Comparison of ENCODE assay signal across 26 cellular contexts in genomic region chr16:74736531-74737157, GRCh38. TPM values are rescaled to one million over a fixed set of nuclear protein-coding genes. Genes with fewer than 3 reads are reported as not detected.
DNase-seq lines count a peak whose midpoint lies in the region; ATAC-seq, FAIRE-seq and TF ChIP-seq lines count a peak whose summit lies in the region.
"Had no signal": no experiment of that assay in that cellular context is flagged by ENCODE, and none has a peak within 500 bp of the region (broad histone marks: within the 10 kb centered on the region; RNA-seq: fewer than 3 reads in every experiment).

No MANE protein-coding gene starts in this region.

- H3K23ac ChIP-seq in mesendoderm (ENCODE audit: low read length) = no peak overlapping the region

- no peak overlapping the region for H3K56ac ChIP-seq in mesendoderm (ENCODE audit: low read length)

- POLR2A ChIA-PET in A673 (lab: Charles Lee; ENCODE audit: low non-redundant PET) = no interaction called here

- H3K9me3 ChIP-seq in BE2C = no peaks in the 10 kb centered on the region
- no peaks in the 10 kb centered on the region for H3K9me3 ChIP-seq in A673 (ENCODE audit: low read depth, low read length, poor library complexity, severe bottlenecking)
- H3K9me3 ChIP-seq: adrenal gland, breast epithelium, gastrocnemius medialis, pancreas, right lobe of liver, thyroid gland had no signal

- no peaks in the 10 kb centered on the region for H3K36me3 ChIP-seq in BE2C
- no peaks in the 10 kb centered on the region for H3K36me3 ChIP-seq in mesendoderm (ENCODE audit: control insufficient read depth, insufficient read depth, low read length)
- no peaks in the 10 kb centered on the region for H3K36me3 ChIP-seq in A673 (ENCODE audit: insufficient read depth, low read length, poor library complexity, severe bottlenecking)
- H3K36me3 ChIP-seq: adrenal gland, breast epithelium, gastrocnemius medialis, pancreas, right lobe of liver, thyroid gland had no signal

- WGBS in mesendoderm (ENCODE audit: extremely low coverage, insufficient coverage, low lambda C conversion rate) = no CpG with 5 or more reads among the region's 9 CpGs

- peak; percentile 35 for DNase-seq in BE2C
- no peak for DNase-seq in HTR-8/SVneo (ENCODE audit: insufficient read length, low spot score)
- no peak for DNase-seq in caudate nucleus (lab: John Stamatoyannopoulos, UW)
- DNase-seq in mesendoderm = peak; percentile 58
- no peak for DNase-seq in A673 (ENCODE audit: low spot score)
- DNase-seq in NCI-H2227 treated with DMSO at 0.1 percent for 48 hours (lab: John Stamatoyannopoulos, UW) = no peak
- DNase-seq in NCI-H748 treated with DMSO at 0.1 percent for 48 hours (lab: John Stamatoyannopoulos, UW) = no peak
- DNase-seq: activated CD4-positive, alpha-beta T cell treated with anti-CD3 and anti-CD28 coated beads, Interleukin-2, amount 50 U/mL, for 48 hours; activated gamma-delta T cell treated with Interleukin-2 at 50 U/mL for 16 hours; CD4-positive, alpha-beta memory T cell; dermis blood vessel endothelial cell; gastrocnemius medialis; kidney glomerular epithelial cell; natural killer cell; NCI-H1105 treated with DMSO at 0.1 percent for 48 hours; NCI-H774; SIG-M5; thyroid gland had no signal

- no peak overlapping the region for H3K18ac ChIP-seq in mesendoderm (ENCODE audit: low read length)

- H2BK5ac ChIP-seq in mesendoderm (ENCODE audit: low read length) = no peak overlapping the region

- H3K4me3 ChIP-seq in BE2C (ENCODE audit: low read depth, low read length) = no peak overlapping the region
- H3K4me3 ChIP-seq in mesendoderm (ENCODE audit: low read length) = no peak overlapping the region
- H3K4me3 ChIP-seq in A673 (ENCODE audit: low read depth, low read length, poor library complexity, severe bottlenecking) = no peak overlapping the region
- H3K4me3 ChIP-seq: adrenal gland, breast epithelium, gastrocnemius medialis, pancreas, right lobe of liver, thyroid gland had no signal

- H4K8ac ChIP-seq in mesendoderm (ENCODE audit: low read depth, low read length) = no peak overlapping the region

- no peak overlapping the region for H3K4me2 ChIP-seq in mesendoderm (ENCODE audit: low read length)

- no peak overlapping the region for H2BK120ac ChIP-seq in mesendoderm (ENCODE audit: low read depth, low read length)

- no TSS peak for BruUV-seq in A673 (replicated peaks; lab: Mats Ljungman, UMichigan)

- CTCF ChIA-PET in A673 (lab: Charles Lee) = no interaction called here

- no peak overlapping the region for H2AK5ac ChIP-seq in mesendoderm (ENCODE audit: low read length)

- H2BK15ac ChIP-seq in mesendoderm (replicated peaks; ENCODE audit: low read depth) = no peak overlapping the region

- intact Hi-C loops in A673 (cut with micrococcal nuclease; ENCODE audit: unreplicated experiment) = no loop called here

- no peaks in the 10 kb centered on the region for H3K79me2 ChIP-seq in mesendoderm (ENCODE audit: control insufficient read depth, insufficient read depth, low read length)

- H3K27ac ChIP-seq in caudate nucleus (ENCODE audit: low read depth, low read length) = peak overlapping the region; percentile 59
- H3K27ac ChIP-seq in mesendoderm (ENCODE audit: low read depth, low read length) = no peak overlapping the region
- no peak overlapping the region for H3K27ac ChIP-seq in A673 (ENCODE audit: low read depth, low read length, poor library complexity, severe bottlenecking)
- H3K27ac ChIP-seq: adrenal gland, breast epithelium, gastrocnemius medialis, pancreas, right lobe of liver, thyroid gland, VCaP had no signal

- H3K27me3 ChIP-seq in BE2C (no peaks in the 10 kb centered on the region), mesendoderm (ENCODE audit: insufficient read depth, low read length, poor library complexity) (no peaks in the 10 kb centered on the region), A673 (replicated peaks; ENCODE audit: insufficient read depth, low read depth, low read length, poor library complexity) (no peaks in the 10 kb centered on the region)
- H3K27me3 ChIP-seq: adrenal gland, breast epithelium, pancreas, right lobe of liver, thyroid gland had no signal

- no peak overlapping the region for H4K5ac ChIP-seq in mesendoderm (ENCODE audit: low read length)

- peak; percentile 66 for FAIRE-seq in HTR-8/SVneo (lab: Jason Lieb, UNC)
- FAIRE-seq: pancreas had no signal

- ATAC-seq in HG03097 (IDR thresholded peaks at IDR 0.05; ENCODE audit: low FRiP score, unreplicated experiment) = no peak
- ATAC-seq: gastrocnemius medialis; natural killer cell; pancreas; right lobe of liver; stimulated activated memory B cell treated with anti-CD40 and anti-IgM and Interleukin-4, amounts not matched to agents 10 μg/mL and 1 μg/mL and 100 μg/mL, for 72 hours had no signal

- TF ChIP-seq CTCF in BE2C (IDR thresholded peaks at IDR 0.05; ENCODE audit: low read depth, low read length) (no peak), A673 (conservative IDR thresholded peaks at IDR 0.05; ENCODE audit: low read depth, low read length) (no peak)

- H3K4ac ChIP-seq in mesendoderm (ENCODE audit: low read depth, low read length) = no peak overlapping the region

- H3K4me1 ChIP-seq in BE2C (no peaks in the 10 kb centered on the region), mesendoderm (ENCODE audit: control insufficient read depth, low read depth, low read length) (peaks cover 10% of the 10 kb centered on the region), A673 (ENCODE audit: insufficient read depth, low read length, poor library complexity, severe bottlenecking) (no peaks in the 10 kb centered on the region)
- H3K4me1 ChIP-seq: breast epithelium, gastrocnemius medialis, right lobe of liver, thyroid gland had no signal

- no peaks in the 10 kb centered on the region for H3K79me1 ChIP-seq in mesendoderm (ENCODE audit: low read length)

- no peak overlapping the region for H3K9ac ChIP-seq in mesendoderm (ENCODE audit: low read length)

RNA-seq across cellular contexts. Expression of gene MLKL, which starts 36.0 kb away (rescaled TPM):
- polyA plus RNA-seq in BE2C (2012; ENCODE audit: insufficient read depth, insufficient read length, low read depth) = not detected
- polyA plus RNA-seq in mesendoderm (2013, experiment 1 of 2) = 0.98 TPM
- polyA plus RNA-seq in mesendoderm (2013, experiment 2 of 2) = 1.1 TPM
- total RNA-seq in A673 (2021) = 3.4 and 5.5 TPM in 2 replicates

RNA-seq across cellular contexts. Expression of gene FA2H, which starts 38.0 kb away (rescaled TPM):
- not detected for polyA plus RNA-seq in BE2C (2012; ENCODE audit: insufficient read depth, insufficient read length, low read depth)
- polyA plus RNA-seq in mesendoderm (2013, experiment 1 of 2) = 0.94 TPM
- polyA plus RNA-seq in mesendoderm (2013, experiment 2 of 2) = 1.0 TPM
- not detected in 2 replicates for total RNA-seq in A673 (2021)
- total RNA-seq: dermis blood vessel endothelial cell had no signal
- polyA plus RNA-seq: AG04450 had no signal

Comparison
In these comparisons a context has a peak if more than half of its experiments do, and no peak if none do; other contexts are left out.
1. DNase-seq: peak in BE2C (single experiment) and mesendoderm (single experiment); none in HTR-8/SVneo (single experiment), caudate nucleus (0 of 61), A673 (single experiment), NCI-H2227 treated with DMSO at 0.1 percent for 48 hours (single experiment) and NCI-H748 treated with DMSO at 0.1 percent for 48 hours (single experiment).